ENCODE assay signal across 1 cellular context in the genomic region with DNA sequence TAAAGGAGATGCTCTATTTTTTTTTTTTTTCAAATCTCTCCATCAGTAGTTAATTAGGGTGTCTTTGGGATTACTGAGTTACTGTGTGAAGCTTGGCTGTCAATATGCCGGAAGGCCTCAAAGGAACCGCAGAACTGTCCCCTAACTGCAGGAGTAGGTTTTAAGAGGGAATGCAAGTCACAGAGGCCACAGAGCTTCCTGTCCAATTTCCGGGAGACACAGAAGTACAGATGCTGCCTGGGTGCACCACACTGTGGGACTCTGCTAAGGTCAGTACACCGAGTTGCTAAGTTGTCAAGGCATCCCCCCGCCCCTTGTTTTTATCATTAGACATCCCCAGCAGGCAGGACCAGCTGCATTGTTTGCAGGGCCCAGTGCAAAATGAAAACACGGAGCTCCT.
TF ChIP-seq lines count a peak whose summit lies in the region.

No MANE protein-coding gene starts in this region.

TF ChIP-seq in GM23338, 12 proteins besides CTCF, POLR2A, EP300 and RAD21:
- TF ChIP-seq EZH2phosphoT487 (IDR thresholded peaks at IDR 0.05; ENCODE audit: unreplicated experiment) (no peak), JUNB (IDR thresholded peaks at IDR 0.05; ENCODE audit: unreplicated experiment) (no peak), NANOG (IDR thresholded peaks at IDR 0.05; ENCODE audit: borderline replicate concordance) (no peak), ZNF114 (CRISPR knock-in tag; IDR thresholded peaks at IDR 0.05) (no peak), EZH2 (IDR thresholded peaks at IDR 0.05; ENCODE audit: low read depth, unreplicated experiment) (no peak), CREB1 (CRISPR knock-in tag; IDR thresholded peaks at IDR 0.05; ENCODE audit: low read depth) (no peak), ZNF331 (CRISPR knock-in tag; IDR thresholded peaks at IDR 0.05; ENCODE audit: low read depth) (no peak), ZNF462 (CRISPR knock-in tag; IDR thresholded peaks at IDR 0.05) (no peak), STAT1 (IDR thresholded peaks at IDR 0.05; ENCODE audit: unreplicated experiment) (no peak), POLR2AphosphoS5 (IDR thresholded peaks at IDR 0.05; ENCODE audit: low read depth) (no peak)
- TF ChIP-seq, protein P1, sequence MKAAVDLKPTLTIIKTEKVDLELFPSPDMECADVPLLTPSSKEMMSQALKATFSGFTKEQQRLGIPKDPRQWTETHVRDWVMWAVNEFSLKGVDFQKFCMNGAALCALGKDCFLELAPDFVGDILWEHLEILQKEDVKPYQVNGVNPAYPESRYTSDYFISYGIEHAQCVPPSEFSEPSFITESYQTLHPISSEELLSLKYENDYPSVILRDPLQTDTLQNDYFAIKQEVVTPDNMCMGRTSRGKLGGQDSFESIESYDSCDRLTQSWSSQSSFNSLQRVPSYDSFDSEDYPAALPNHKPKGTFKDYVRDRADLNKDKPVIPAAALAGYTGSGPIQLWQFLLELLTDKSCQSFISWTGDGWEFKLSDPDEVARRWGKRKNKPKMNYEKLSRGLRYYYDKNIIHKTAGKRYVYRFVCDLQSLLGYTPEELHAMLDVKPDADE (IDR thresholded peaks at IDR 0.05) = no peak
- TF ChIP-seq, protein P2, sequence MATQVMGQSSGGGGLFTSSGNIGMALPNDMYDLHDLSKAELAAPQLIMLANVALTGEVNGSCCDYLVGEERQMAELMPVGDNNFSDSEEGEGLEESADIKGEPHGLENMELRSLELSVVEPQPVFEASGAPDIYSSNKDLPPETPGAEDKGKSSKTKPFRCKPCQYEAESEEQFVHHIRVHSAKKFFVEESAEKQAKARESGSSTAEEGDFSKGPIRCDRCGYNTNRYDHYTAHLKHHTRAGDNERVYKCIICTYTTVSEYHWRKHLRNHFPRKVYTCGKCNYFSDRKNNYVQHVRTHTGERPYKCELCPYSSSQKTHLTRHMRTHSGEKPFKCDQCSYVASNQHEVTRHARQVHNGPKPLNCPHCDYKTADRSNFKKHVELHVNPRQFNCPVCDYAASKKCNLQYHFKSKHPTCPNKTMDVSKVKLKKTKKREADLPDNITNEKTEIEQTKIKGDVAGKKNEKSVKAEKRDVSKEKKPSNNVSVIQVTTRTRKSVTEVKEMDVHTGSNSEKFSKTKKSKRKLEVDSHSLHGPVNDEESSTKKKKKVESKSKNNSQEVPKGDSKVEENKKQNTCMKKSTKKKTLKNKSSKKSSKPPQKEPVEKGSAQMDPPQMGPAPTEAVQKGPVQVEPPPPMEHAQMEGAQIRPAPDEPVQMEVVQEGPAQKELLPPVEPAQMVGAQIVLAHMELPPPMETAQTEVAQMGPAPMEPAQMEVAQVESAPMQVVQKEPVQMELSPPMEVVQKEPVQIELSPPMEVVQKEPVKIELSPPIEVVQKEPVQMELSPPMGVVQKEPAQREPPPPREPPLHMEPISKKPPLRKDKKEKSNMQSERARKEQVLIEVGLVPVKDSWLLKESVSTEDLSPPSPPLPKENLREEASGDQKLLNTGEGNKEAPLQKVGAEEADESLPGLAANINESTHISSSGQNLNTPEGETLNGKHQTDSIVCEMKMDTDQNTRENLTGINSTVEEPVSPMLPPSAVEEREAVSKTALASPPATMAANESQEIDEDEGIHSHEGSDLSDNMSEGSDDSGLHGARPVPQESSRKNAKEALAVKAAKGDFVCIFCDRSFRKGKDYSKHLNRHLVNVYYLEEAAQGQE (IDR thresholded peaks at IDR 0.05; ENCODE audit: unreplicated experiment) = no peak
